In the genomic region with DNA sequence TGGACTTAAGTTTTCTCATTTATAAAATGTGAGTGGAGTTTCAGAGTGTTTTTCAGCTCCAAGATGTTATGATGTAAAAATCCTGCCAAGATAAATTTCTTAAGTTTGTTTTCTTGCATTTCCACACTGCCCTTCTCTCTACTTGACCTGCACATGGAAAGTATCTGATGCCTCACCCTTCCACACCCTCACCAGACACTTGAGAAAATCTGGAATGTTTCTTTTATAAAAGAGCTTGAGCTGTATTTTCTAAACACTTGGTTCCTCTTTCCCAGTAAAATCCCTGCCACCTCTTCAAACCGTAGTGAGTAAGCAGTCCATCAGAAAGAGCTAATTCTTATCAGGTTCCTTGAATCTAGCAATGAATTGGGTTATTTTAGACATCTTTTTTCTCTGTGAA, we compare ENCODE assay signal across 29 cellular contexts. TPM values are rescaled to one million over a fixed set of nuclear protein-coding genes. Genes with fewer than 3 reads are reported as not detected.
"Had no signal": no experiment of that assay in that cellular context is flagged by ENCODE, and none has a peak within 500 bp of the region (broad histone marks: within the 10 kb centered on the region; RNA-seq: fewer than 3 reads in every experiment).

No MANE protein-coding gene starts in this region.

- H3K9me3 Mint-ChIP-seq: activated B cell treated with CpG ODN at 0.5 μM for 24 hours; activated naive CD8-positive, alpha-beta T cell treated with anti-CD3 and anti-CD28 coated beads, Interleukin-2, amount 10 ng/mL, durations not matched to agents 7 days and 5 days; dendritic cell treated with granulocyte-macrophage colony-stimulating factor and Interleukin-4, amounts not matched to agents 40 ng/mL and 50 ng/mL, for 4 days; natural killer cell; stimulated activated memory B cell treated with anti-CD40 and anti-IgM and Interleukin-4, amounts not matched to agents 10 μg/mL and 1 μg/mL and 100 μg/mL, for 72 hours had no signal

- H3K27ac Mint-ChIP-seq: activated B cell treated with CpG ODN at 0.5 μM for 24 hours; activated naive CD8-positive, alpha-beta T cell treated with anti-CD3 and anti-CD28 coated beads, Interleukin-2, amount 10 ng/mL, durations not matched to agents 7 days and 5 days; dendritic cell treated with granulocyte-macrophage colony-stimulating factor and Interleukin-4, amounts not matched to agents 40 ng/mL and 50 ng/mL, for 4 days; natural killer cell; stimulated activated memory B cell treated with anti-CD40 and anti-IgM and Interleukin-4, amounts not matched to agents 10 μg/mL and 1 μg/mL and 100 μg/mL, for 72 hours had no signal

- DNase-seq: activated B cell treated with CpG ODN at 0.5 μM for 24 hours; activated CD4-positive, alpha-beta T cell treated with anti-CD3 and anti-CD28 coated beads for 4 hours; activated CD4-positive, alpha-beta T cell treated with anti-CD3 and anti-CD28 coated beads, Interleukin-2, amount 50 U/mL, for 48 hours; activated CD8-positive, alpha-beta memory T cell treated with anti-CD3 and anti-CD28 coated beads, Interleukin-2, amount 50 U/mL, for 48 hours; activated naive CD4-positive, alpha-beta T cell treated with Interleukin-2 at 50 U/mL for 16 hours; activated naive CD8-positive, alpha-beta T cell treated with anti-CD3 and anti-CD28 coated beads, Interleukin-2, amount 10 ng/mL, durations not matched to agents 7 days and 5 days; activated T-cell treated with anti-CD3 and anti-CD28 coated beads, Interleukin-2, amount 50 U/mL, for 48 hours; amygdala; body of pancreas; effector CD8-positive, alpha-beta T cell; erythroblast; gastrocnemius medialis; hippocampal formation; kidney glomerular epithelial cell; left ventricle myocardium inferior; mammary epithelial cell; midbrain; natural killer cell; pancreas; psoas muscle; stimulated activated CD4-positive, alpha-beta T cell treated with anti-CD3 and anti-CD28 coated beads, Interleukin-2, amount 100 ng/mL, for 24 hours; T-helper 1 cell; T-helper 9 cell; trophoblast cell; uterus had no signal

- H3K4me3 Mint-ChIP-seq: activated B cell treated with CpG ODN at 0.5 μM for 24 hours; activated naive CD8-positive, alpha-beta T cell treated with anti-CD3 and anti-CD28 coated beads, Interleukin-2, amount 10 ng/mL, durations not matched to agents 7 days and 5 days; dendritic cell treated with granulocyte-macrophage colony-stimulating factor and Interleukin-4, amounts not matched to agents 40 ng/mL and 50 ng/mL, for 4 days; natural killer cell; stimulated activated memory B cell treated with anti-CD40 and anti-IgM and Interleukin-4, amounts not matched to agents 10 μg/mL and 1 μg/mL and 100 μg/mL, for 72 hours had no signal

- H3K4me1 Mint-ChIP-seq: activated B cell treated with CpG ODN at 0.5 μM for 24 hours; activated naive CD8-positive, alpha-beta T cell treated with anti-CD3 and anti-CD28 coated beads, Interleukin-2, amount 10 ng/mL, durations not matched to agents 7 days and 5 days; natural killer cell; stimulated activated memory B cell treated with anti-CD40 and anti-IgM and Interleukin-4, amounts not matched to agents 10 μg/mL and 1 μg/mL and 100 μg/mL, for 72 hours had no signal

- H3K36me3 Mint-ChIP-seq: activated naive CD8-positive, alpha-beta T cell treated with anti-CD3 and anti-CD28 coated beads, Interleukin-2, amount 10 ng/mL, durations not matched to agents 7 days and 5 days; natural killer cell; stimulated activated memory B cell treated with anti-CD40 and anti-IgM and Interleukin-4, amounts not matched to agents 10 μg/mL and 1 μg/mL and 100 μg/mL, for 72 hours had no signal

RNA-seq across cellular contexts. Expression of gene FOXD1, which starts 42.9 kb away (rescaled TPM):
- total RNA-seq: body of pancreas, cardiac muscle cell, right atrium auricular region had no signal
